ENCODE assay signal across 28 cellular contexts in genomic region chr22:44925465-44926123, GRCh38.
A peak's percentile ranks its signal among the peaks of the same experiment; 100 is the strongest.
DNase-seq lines count a peak whose midpoint lies in the region; ATAC-seq, FAIRE-seq and TF ChIP-seq lines count a peak whose summit lies in the region.
"Had no signal": no experiment of that assay in that cellular context is flagged by ENCODE, and none has a peak within 500 bp of the region (broad histone marks: within the 10 kb centered on the region; RNA-seq: fewer than 3 reads in every experiment).

No MANE protein-coding gene starts in this region.

- H3K18ac ChIP-seq in trophoblast cell (ENCODE audit: low read length), result peak overlapping the region; percentile 11

- H3K79me1 ChIP-seq in trophoblast cell (ENCODE audit: low read length), result peaks cover 2% of the 10 kb centered on the region

- no peak for FAIRE-seq in kidney (lab: Jason Lieb, UNC)
- FAIRE-seq: A549, HepG2, K562, RCC 7860 had no signal

- TF ChIP-seq CTCF in CD14-positive monocyte (IDR thresholded peaks at IDR 0.05) (no peak), kidney (IDR thresholded peaks at IDR 0.05; ENCODE audit: borderline replicate concordance, extremely low read depth, insufficient read depth) (no peak), GM10266 (IDR thresholded peaks at IDR 0.05; ENCODE audit: control insufficient read depth, insufficient read depth, low read depth, missing control alignments) (no peak)

- H3K4me3 ChIP-seq in kidney (ENCODE audit: low read length in 2 of 2) (no peak overlapping the region), trophoblast cell (ENCODE audit: low read depth, low read length) (no peak overlapping the region)
- H3K4me3 ChIP-seq: A549; BLaER1 treated with 17β-estradiol and CSF1 and Interleukin-3, amounts not matched to agents 10 nM and 100 nM; GM23338; K562; SJCRH30 had no signal

- H3K4me1 ChIP-seq in kidney (ENCODE audit: control insufficient read depth in 1 of 2, insufficient read depth in 1 of 2, low read depth in 1 of 2, low read length in 2 of 2) (peaks cover 0 to 2% of the 10 kb centered on the region in 2 donors), trophoblast cell (ENCODE audit: control insufficient read depth in 1 of 2, insufficient read depth in 2 of 2, low read length in 2 of 2) (peaks cover 14 to 22% of the 10 kb centered on the region in 2 experiments)
- H3K4me1 ChIP-seq: A549, SJCRH30 had no signal

- no CpG with 5 or more reads among the region's 15 CpGs for WGBS in trophoblast cell (ENCODE audit: extremely low coverage, insufficient coverage, insufficient read length)

- intact Hi-C loops in CD14-positive monocyte (cut with micrococcal nuclease) (no loop called here), kidney (cut with DNase I) (no loop called here)

- no peak overlapping the region for H4K8ac ChIP-seq in trophoblast cell (ENCODE audit: low read depth, low read length)

- no peak overlapping the region for H3K27ac Mint-ChIP-seq in CD14-positive monocyte
- H3K27ac Mint-ChIP-seq: CD4-positive, alpha-beta memory T cell had no signal

- H2BK5ac ChIP-seq in trophoblast cell (ENCODE audit: low read depth, low read length, poor library complexity), result no peak overlapping the region

- no peak overlapping the region for H3K4ac ChIP-seq in trophoblast cell (ENCODE audit: low read depth, low read length)

- no peak overlapping the region for H2BK12ac ChIP-seq in trophoblast cell (ENCODE audit: low read length)

- no peak overlapping the region for H3K4me2 ChIP-seq in trophoblast cell (ENCODE audit: low read length)
- H3K4me2 ChIP-seq: A549, GM23338 had no signal

- H2BK120ac ChIP-seq in trophoblast cell (ENCODE audit: insufficient read depth, low read length, poor library complexity), result no peak overlapping the region

- no peaks in the 10 kb centered on the region for H3K4me1 Mint-ChIP-seq in CD14-positive monocyte
- H3K4me1 Mint-ChIP-seq: CD4-positive, alpha-beta memory T cell had no signal

- no peak overlapping the region for H3K14ac ChIP-seq in trophoblast cell (ENCODE audit: low read length)

- peak; percentile 21 for DNase-seq in CD14-positive monocyte (ENCODE audit: low spot score)
- peak; percentile 7 for DNase-seq in SW480 (ENCODE audit: low spot score)
- peak; percentile 54 for DNase-seq in kidney
- DNase-seq in trophoblast cell, result no peak
- no peak for DNase-seq in T-helper 9 cell
- DNase-seq in GM10266 (ENCODE audit: extremely low spot score), result no peak
- DNase-seq: AML-193; CD4-positive, alpha-beta memory T cell; COR-L47; DMS53; HCEC 1CT; Kasumi-1; NCI-H1092 treated with DMSO at 0.1 percent for 48 hours; NCI-H1436; NCI-H187 treated with DMSO at 0.1 percent for 48 hours; NCI-H2171 treated with DMSO at 0.1 percent for 48 hours; NCI-H345; NCI-H510A treated with DMSO at 0.1 percent for 48 hours; NCI-H748 treated with DMSO at 0.1 percent for 48 hours; SJCRH30 had no signal

- H2AFZ ChIP-seq in trophoblast cell (ENCODE audit: insufficient read depth, low read length, poor library complexity), result no peak overlapping the region
- H2AFZ ChIP-seq: GM23338 had no signal

- H3K36me3 Mint-ChIP-seq in CD14-positive monocyte, result no peaks in the 10 kb centered on the region
- H3K36me3 Mint-ChIP-seq: CD4-positive, alpha-beta memory T cell had no signal

- no peak overlapping the region for H2AK5ac ChIP-seq in trophoblast cell (ENCODE audit: low read length)

- no peaks in the 10 kb centered on the region for H3K9me3 ChIP-seq in kidney (ENCODE audit: control insufficient read depth in 1 of 2, low read length in 2 of 2)
- no peaks in the 10 kb centered on the region for H3K9me3 ChIP-seq in trophoblast cell (ENCODE audit: insufficient read depth, low read depth, low read length)
- H3K9me3 ChIP-seq: A549, SJCRH30 had no signal

- no peak overlapping the region for H3K4me3 Mint-ChIP-seq in CD14-positive monocyte
- H3K4me3 Mint-ChIP-seq: CD4-positive, alpha-beta memory T cell; GM23338 had no signal

- no peak overlapping the region for H3K23ac ChIP-seq in trophoblast cell (ENCODE audit: low read length)

- H4K91ac ChIP-seq in trophoblast cell (ENCODE audit: low read depth, low read length), result no peak overlapping the region

- H3K27ac ChIP-seq in kidney (ENCODE audit: low read depth in 2 of 2, low read length in 2 of 2), result no peak overlapping the region
- no peak overlapping the region for H3K27ac ChIP-seq in trophoblast cell (ENCODE audit: low read depth, low read length)
- H3K27ac ChIP-seq: A549; BLaER1 treated with 17β-estradiol and CSF1 and Interleukin-3, amounts not matched to agents 10 nM and 100 nM; SJCRH30 had no signal

- peaks cover 3 to 5% (median 4%) of the 10 kb centered on the region in 3 donors for H3K27me3 Mint-ChIP-seq in CD14-positive monocyte (ENCODE audit: low read depth in 3 of 3)

- H3K79me2 ChIP-seq in trophoblast cell (ENCODE audit: control insufficient read depth, insufficient read depth, low read length, poor library complexity), result peaks cover 1% of the 10 kb centered on the region

- peaks cover 0 to 11% (median 3%) of the 10 kb centered on the region in 7 donors for H3K9me3 Mint-ChIP-seq in CD14-positive monocyte

- H3K9ac ChIP-seq in kidney (ENCODE audit: low read length in 2 of 2), result no peak overlapping the region
- no peak overlapping the region for H3K9ac ChIP-seq in trophoblast cell (ENCODE audit: low read length)
- H3K9ac ChIP-seq: BLaER1 treated with 17β-estradiol and CSF1 and Interleukin-3, amounts not matched to agents 10 nM and 100 nM had no signal

- H4K12ac ChIP-seq in trophoblast cell (ENCODE audit: low read depth, low read length), result no peak overlapping the region

- no peaks in the 10 kb centered on the region for H3K27me3 ChIP-seq in trophoblast cell (ENCODE audit: insufficient read depth, low read length)
- H3K27me3 ChIP-seq: BLaER1 treated with 17β-estradiol and CSF1 and Interleukin-3, amounts not matched to agents 10 nM and 100 nM; SJCRH30 had no signal

- no peak for ATAC-seq in HG02885 (IDR thresholded peaks at IDR 0.05; ENCODE audit: poor library complexity, unreplicated experiment)
- ATAC-seq: A549, GM23338, HepG2, K562, SK-N-SH treated with all-trans-retinoic acid at 6 μM for 48 hours had no signal

- H3K36me3 ChIP-seq in kidney (ENCODE audit: control insufficient read depth in 1 of 2, insufficient read depth in 2 of 2, low read length in 2 of 2) (no peaks in the 10 kb centered on the region), trophoblast cell (ENCODE audit: control insufficient read depth in 1 of 2, insufficient read depth in 2 of 2, low read length in 2 of 2) (no peaks in the 10 kb centered on the region)
- H3K36me3 ChIP-seq: BLaER1 treated with 17β-estradiol and CSF1 and Interleukin-3, amounts not matched to agents 10 nM and 100 nM; SJCRH30 had no signal

Comparison
In these comparisons a context has a peak if more than half of its experiments do, and no peak if none do; other contexts are left out.
1. DNase-seq: peak in CD14-positive monocyte (single experiment), SW480 (single experiment) and kidney (single experiment); none in trophoblast cell (0 of 2), T-helper 9 cell (single experiment) and GM10266 (single experiment).